27 cellular contexts compared by ENCODE assay signal in the genomic region with DNA sequence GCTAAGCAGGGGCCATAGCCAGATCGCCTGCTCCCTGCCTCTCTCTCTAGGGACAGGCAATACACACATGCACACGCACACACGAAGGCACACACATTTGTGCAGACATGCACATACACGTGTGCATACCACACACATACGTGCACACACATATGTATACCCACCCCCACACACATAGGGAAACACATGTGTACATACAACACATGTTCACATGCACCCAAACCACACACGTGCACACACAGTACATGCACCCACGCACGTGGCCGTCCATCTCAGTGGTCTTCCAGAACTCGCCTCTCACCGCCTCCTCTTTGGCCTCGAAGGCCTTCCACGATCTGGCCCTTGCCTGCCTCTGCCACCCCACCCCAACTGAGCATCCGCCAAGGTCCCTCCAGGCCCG.
"Had no signal": no experiment of that assay in that cellular context is flagged by ENCODE, and none has a peak within 500 bp of the region (broad histone marks: within the 10 kb centered on the region; RNA-seq: fewer than 3 reads in every experiment).

No MANE protein-coding gene starts in this region.

- ATAC-seq: activated CD8-positive, alpha-beta memory T cell treated with anti-CD3 and anti-CD28 coated beads, Interleukin-2, amount 10 ng/mL, durations not matched to agents 7 days and 5 days; heart left ventricle; T-helper 17 cell had no signal

- H3K27me3 Mint-ChIP-seq: activated CD4-positive, alpha-beta T cell treated with anti-CD3 and anti-CD28 coated beads, Interleukin-2, amount 10 ng/mL, durations not matched to agents 24 days and 14 days had no signal

- H3K9me3 Mint-ChIP-seq: activated CD4-positive, alpha-beta memory T cell treated with anti-CD3 and anti-CD28 coated beads, Interleukin-2, amount 10 ng/mL, durations not matched to agents 7 days and 5 days; activated CD4-positive, alpha-beta T cell treated with anti-CD3 and anti-CD28 coated beads, Interleukin-2, amount 10 ng/mL, durations not matched to agents 24 days and 14 days; immature natural killer cell; nephron had no signal

- FAIRE-seq: colon, kidney, small intestine had no signal

- DNase-seq: activated CD4-positive, alpha-beta memory T cell treated with anti-CD3 and anti-CD28 coated beads, Interleukin-2, amount 10 ng/mL, durations not matched to agents 7 days and 5 days; activated CD4-positive, alpha-beta T cell treated with anti-CD3 and anti-CD28 coated beads, Interleukin-2, amount 10 ng/mL, durations not matched to agents 24 days and 14 days; activated CD4-positive, CD25-positive, alpha-beta regulatory T cell treated with anti-CD3 and anti-CD28 coated beads, Interleukin-2, amount 50 U/mL, for 72 hours; activated CD8-positive, alpha-beta memory T cell treated with anti-CD3 and anti-CD28 coated beads, Interleukin-2, amount 10 ng/mL, durations not matched to agents 7 days and 5 days; activated effector memory CD4-positive, alpha-beta T cell treated with Interleukin-2 at 50 U/mL for 16 hours; activated naive CD4-positive, alpha-beta T cell treated with Interleukin-2 at 50 U/mL for 16 hours; activated T-cell treated with anti-CD3 and anti-CD28 coated beads, Interleukin-2, amount 50 U/mL, for 48 hours; central memory CD4-positive, alpha-beta T cell; effector memory CD4-positive, alpha-beta T cell; heart left ventricle; immature natural killer cell; kidney; mammary epithelial cell; ovary; retina; sigmoid colon; stimulated activated CD4-positive, alpha-beta T cell treated with anti-CD3 and anti-CD28 coated beads, Interleukin-1b, Interleukin-23, amount 100 ng/mL, for 48 hours; stimulated activated CD4-positive, alpha-beta T cell treated with anti-CD3 and anti-CD28 coated beads, Interleukin-4, amount 100 ng/mL, for 4 hours; stimulated activated CD8-positive, alpha-beta memory T cell treated with anti-CD3 and anti-CD28 coated beads, Interleukin-4, amount 100 ng/mL, for 48 hours; stimulated activated naive CD4-positive, alpha-beta T cell; T-helper 17 cell; T1000; tibial artery had no signal

- H3K36me3 Mint-ChIP-seq: activated CD8-positive, alpha-beta memory T cell treated with anti-CD3 and anti-CD28 coated beads, Interleukin-2, amount 10 ng/mL, durations not matched to agents 7 days and 5 days; immature natural killer cell had no signal

- H3K27ac Mint-ChIP-seq: activated CD4-positive, alpha-beta memory T cell treated with anti-CD3 and anti-CD28 coated beads, Interleukin-2, amount 10 ng/mL, durations not matched to agents 7 days and 5 days; activated CD4-positive, alpha-beta T cell treated with anti-CD3 and anti-CD28 coated beads, Interleukin-2, amount 10 ng/mL, durations not matched to agents 24 days and 14 days; activated CD8-positive, alpha-beta memory T cell treated with anti-CD3 and anti-CD28 coated beads, Interleukin-2, amount 10 ng/mL, durations not matched to agents 7 days and 5 days; immature natural killer cell; nephron; progenitor cell of endocrine pancreas; T-helper 17 cell had no signal

- H3K4me3 Mint-ChIP-seq: activated CD4-positive, alpha-beta memory T cell treated with anti-CD3 and anti-CD28 coated beads, Interleukin-2, amount 10 ng/mL, durations not matched to agents 7 days and 5 days; activated CD4-positive, alpha-beta T cell treated with anti-CD3 and anti-CD28 coated beads, Interleukin-2, amount 10 ng/mL, durations not matched to agents 24 days and 14 days; activated CD8-positive, alpha-beta memory T cell treated with anti-CD3 and anti-CD28 coated beads, Interleukin-2, amount 10 ng/mL, durations not matched to agents 7 days and 5 days; immature natural killer cell; nephron; T-helper 17 cell had no signal

- H3K4me1 Mint-ChIP-seq: activated CD4-positive, alpha-beta memory T cell treated with anti-CD3 and anti-CD28 coated beads, Interleukin-2, amount 10 ng/mL, durations not matched to agents 7 days and 5 days; activated CD4-positive, alpha-beta T cell treated with anti-CD3 and anti-CD28 coated beads, Interleukin-2, amount 10 ng/mL, durations not matched to agents 24 days and 14 days; nephron had no signal
